15 cellular contexts compared by ENCODE assay signal in the genomic region with DNA sequence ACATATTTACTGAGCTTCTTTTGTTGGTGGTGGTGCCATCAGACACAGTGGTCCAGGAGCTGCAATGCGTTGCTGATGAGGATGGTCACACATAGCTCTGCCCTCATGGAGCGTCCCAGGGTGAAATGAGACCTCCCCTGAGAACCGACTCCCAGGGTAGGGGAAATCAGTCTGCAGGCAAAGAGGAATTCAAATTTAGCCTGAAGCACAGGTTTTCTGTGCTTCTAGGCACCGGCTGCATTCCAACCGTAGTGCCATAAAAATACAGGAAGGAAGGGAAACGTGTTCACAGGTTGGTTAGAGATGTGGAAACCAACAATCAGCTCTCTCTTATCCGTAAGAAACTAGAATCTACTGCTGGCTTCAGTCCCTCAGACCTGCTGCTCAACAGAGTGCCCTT. TPM values are rescaled to one million over a fixed set of nuclear protein-coding genes. Genes with fewer than 3 reads are reported as not detected.
DNase-seq lines count a peak whose midpoint lies in the region; ATAC-seq and TF ChIP-seq lines count a peak whose summit lies in the region.
"Had no signal": no experiment of that assay in that cellular context is flagged by ENCODE, and none has a peak within 500 bp of the region (broad histone marks: within the 10 kb centered on the region; RNA-seq: fewer than 3 reads in every experiment).

No MANE protein-coding gene starts in this region.

- H3K9me3 ChIP-seq in PC-9 (ENCODE audit: insufficient read depth, low read depth), result no peaks in the 10 kb centered on the region
- H3K9me3 ChIP-seq: ascending aorta, neutrophil had no signal

- peak overlapping the region; percentile 30; the same call in 1 of the 2 replicates for H3K27ac ChIP-seq in PC-9
- H3K27ac ChIP-seq: ascending aorta had no signal

- 0 out of 2 replicates have a peak, but pooled peaks cover 7% of the 10 kb centered on the region for H4K20me1 ChIP-seq in PC-9 (ENCODE audit: insufficient read depth)

- H3K4me3 Mint-ChIP-seq in activated CD4-positive, alpha-beta T cell treated with anti-CD3 and anti-CD28 coated beads, Interleukin-2, amount 10 ng/mL, durations not matched to agents 7 days and 5 days, result peak overlapping the region; percentile 69
- H3K4me3 Mint-ChIP-seq in effector memory CD8-positive, alpha-beta T cell, result peak overlapping the region; percentile 80 to 84
- H3K4me3 Mint-ChIP-seq in stimulated activated effector memory CD8-positive, alpha-beta T cell treated with anti-CD3 and anti-CD28 coated beads, Interleukin-12 subunit alpha, Interleukin-12 subunit beta, amount 100 ng/mL, for 72 hours, result peak overlapping the region; percentile 74
- H3K4me3 Mint-ChIP-seq in glutamatergic neuron (ENCODE audit: unreplicated experiment), result no peak overlapping the region
- H3K4me3 Mint-ChIP-seq: endodermal cell had no signal

- no peaks in the 10 kb centered on the region for H3K9me2 ChIP-seq in PC-9 (ENCODE audit: insufficient read depth)

- intact Hi-C loops in PC-9 (cut with micrococcal nuclease; ENCODE audit: unreplicated experiment), result no loop called here

- H3K4me3 ChIP-seq in PC-9, result no peak overlapping the region
- H3K4me3 ChIP-seq: ascending aorta had no signal

- peak overlapping the region; percentile 35 for H3K4me2 ChIP-seq in PC-9

- peak overlapping the region; percentile 92 for H3K27ac Mint-ChIP-seq in activated CD4-positive, alpha-beta T cell treated with anti-CD3 and anti-CD28 coated beads, Interleukin-2, amount 10 ng/mL, durations not matched to agents 7 days and 5 days
- H3K27ac Mint-ChIP-seq in effector memory CD8-positive, alpha-beta T cell, result peak overlapping the region; percentile 92
- H3K27ac Mint-ChIP-seq in stimulated activated effector memory CD8-positive, alpha-beta T cell treated with anti-CD3 and anti-CD28 coated beads, Interleukin-12 subunit alpha, Interleukin-12 subunit beta, amount 100 ng/mL, for 72 hours, result peak overlapping the region; percentile 95
- H3K27ac Mint-ChIP-seq in glutamatergic neuron (ENCODE audit: unreplicated experiment), result no peak overlapping the region
- H3K27ac Mint-ChIP-seq: endodermal cell had no signal

- TF ChIP-seq CTCF in PC-9 (conservative IDR thresholded peaks at IDR 0.05) (no peak), glutamatergic neuron (IDR thresholded peaks at IDR 0.05; ENCODE audit: partially characterized antibody, unreplicated experiment) (no peak)

- POLR2A ChIA-PET in activated CD4-positive, alpha-beta T cell treated with anti-CD3 and anti-CD28 coated beads, Interleukin-2, amount 10 ng/mL, durations not matched to agents 7 days and 5 days (lab: Charles Lee), result no interaction called here
- POLR2A ChIA-PET in PC-9 (lab: Charles Lee; ENCODE audit: unreplicated experiment), result interaction anchor here (0.5 kb wide), 1 partner anchor 14 kb away, joined by 6 read pairs; no protein-coding TSS in a partner anchor

- CTCF ChIA-PET in activated CD4-positive, alpha-beta T cell treated with anti-CD3 and anti-CD28 coated beads, Interleukin-2, amount 10 ng/mL, durations not matched to agents 7 days and 5 days (lab: Charles Lee), result interaction anchor here (0.6 to 2.0 kb wide), 4 partner anchors 12 to 1042 kb away, joined by 3 to 8 read pairs (median 4); no protein-coding TSS in a partner anchor
- CTCF ChIA-PET in PC-9 (lab: Charles Lee), result no interaction called here

- H3K36me3 Mint-ChIP-seq in activated CD4-positive, alpha-beta T cell treated with anti-CD3 and anti-CD28 coated beads, Interleukin-2, amount 10 ng/mL, durations not matched to agents 7 days and 5 days (ENCODE audit: low read depth), result peaks cover 76% of the 10 kb centered on the region
- peaks cover 20% of the 10 kb centered on the region for H3K36me3 Mint-ChIP-seq in effector memory CD8-positive, alpha-beta T cell (ENCODE audit: insufficient read depth)
- H3K36me3 Mint-ChIP-seq in stimulated activated effector memory CD8-positive, alpha-beta T cell treated with anti-CD3 and anti-CD28 coated beads, Interleukin-12 subunit alpha, Interleukin-12 subunit beta, amount 100 ng/mL, for 72 hours, result peaks cover 50% of the 10 kb centered on the region
- H3K36me3 Mint-ChIP-seq in glutamatergic neuron (ENCODE audit: unreplicated experiment), result no peaks in the 10 kb centered on the region

- no peak overlapping the region for H2AFZ ChIP-seq in PC-9

- peaks cover 96% of the 10 kb centered on the region for H3K4me1 Mint-ChIP-seq in activated CD4-positive, alpha-beta T cell treated with anti-CD3 and anti-CD28 coated beads, Interleukin-2, amount 10 ng/mL, durations not matched to agents 7 days and 5 days
- H3K4me1 Mint-ChIP-seq in effector memory CD8-positive, alpha-beta T cell (ENCODE audit: low read depth in 2 of 2), result peaks cover 88 to 98% of the 10 kb centered on the region in 2 donors
- peaks cover 100% of the 10 kb centered on the region for H3K4me1 Mint-ChIP-seq in stimulated activated effector memory CD8-positive, alpha-beta T cell treated with anti-CD3 and anti-CD28 coated beads, Interleukin-12 subunit alpha, Interleukin-12 subunit beta, amount 100 ng/mL, for 72 hours
- H3K4me1 Mint-ChIP-seq in glutamatergic neuron (ENCODE audit: low read depth, unreplicated experiment), result peaks cover 20% of the 10 kb centered on the region

- peaks cover 98% of the 10 kb centered on the region for H3K4me1 ChIP-seq in PC-9 (replicated peaks; ENCODE audit: insufficient read depth)

- ATAC-seq in effector memory CD8-positive, alpha-beta T cell (replicated peaks), result no peak
- no peak for ATAC-seq in stimulated activated effector memory CD8-positive, alpha-beta T cell treated with anti-CD3 and anti-CD28 coated beads, Interleukin-12 subunit alpha, Interleukin-12 subunit beta, amount 100 ng/mL, for 72 hours

- no peak for DNase-seq in activated CD4-positive, alpha-beta T cell treated with anti-CD3 and anti-CD28 coated beads, Interleukin-2, amount 10 ng/mL, durations not matched to agents 7 days and 5 days
- DNase-seq in activated CD4-positive, alpha-beta T cell treated with anti-CD3 and anti-CD28 coated beads, Interleukin-2, amount 50 U/mL, for 1 hour, result no peak
- DNase-seq in PC-9 (no peak), LoVo (ENCODE audit: low spot score) (no peak), NCI-H2029 (lab: John Stamatoyannopoulos, UW) (no peak), glutamatergic neuron (no peak)
- DNase-seq in effector memory CD8-positive, alpha-beta T cell, result no peak
- no peak for DNase-seq in stimulated activated effector memory CD8-positive, alpha-beta T cell treated with anti-CD3 and anti-CD28 coated beads, Interleukin-12 subunit alpha, Interleukin-12 subunit beta, amount 100 ng/mL, for 72 hours (ENCODE audit: low spot score in 2 of 2)
- DNase-seq: ACHN; activated CD8-positive, alpha-beta memory T cell treated with anti-CD3 and anti-CD28 coated beads for 24 hours; endodermal cell; KBM-7; NCI-H2081 had no signal

- no peaks in the 10 kb centered on the region for H3K27me3 Mint-ChIP-seq in activated CD4-positive, alpha-beta T cell treated with anti-CD3 and anti-CD28 coated beads, Interleukin-2, amount 10 ng/mL, durations not matched to agents 7 days and 5 days
- H3K27me3 Mint-ChIP-seq in effector memory CD8-positive, alpha-beta T cell, result no peaks in the 10 kb centered on the region
- H3K27me3 Mint-ChIP-seq in glutamatergic neuron (ENCODE audit: unreplicated experiment), result no peaks in the 10 kb centered on the region

- no peaks in the 10 kb centered on the region for H3K27me3 ChIP-seq in PC-9 (ENCODE audit: insufficient read depth, low read depth)
- H3K27me3 ChIP-seq: ascending aorta, neutrophil had no signal

- H3K9me3 Mint-ChIP-seq in activated CD4-positive, alpha-beta T cell treated with anti-CD3 and anti-CD28 coated beads, Interleukin-2, amount 10 ng/mL, durations not matched to agents 7 days and 5 days, result peaks cover 9% of the 10 kb centered on the region
- H3K9me3 Mint-ChIP-seq in effector memory CD8-positive, alpha-beta T cell, result no peaks in the 10 kb centered on the region
- H3K9me3 Mint-ChIP-seq in stimulated activated effector memory CD8-positive, alpha-beta T cell treated with anti-CD3 and anti-CD28 coated beads, Interleukin-12 subunit alpha, Interleukin-12 subunit beta, amount 100 ng/mL, for 72 hours, result no peaks in the 10 kb centered on the region
- peaks cover 1% of the 10 kb centered on the region for H3K9me3 Mint-ChIP-seq in glutamatergic neuron (ENCODE audit: unreplicated experiment)

- H3K36me3 ChIP-seq in PC-9 (ENCODE audit: low read depth), result peaks cover 27% of the 10 kb centered on the region
- H3K36me3 ChIP-seq: ascending aorta, neutrophil had no signal

- peaks cover 100% of the 10 kb centered on the region for H3K79me2 ChIP-seq in PC-9 (ENCODE audit: low read depth)

- no TSS peak for BruUV-seq in PC-9 (replicated peaks; lab: Mats Ljungman, UMichigan)

- peaks cover 63% of the 10 kb centered on the region for H3F3A ChIP-seq in PC-9 (ENCODE audit: insufficient read depth, low read depth)

RNA-seq across cellular contexts. Expression of gene SMAD3, which starts 19.2 kb away (rescaled TPM):
- 10 to 100 TPM; 81.6 to 83.9 TPM for total RNA-seq in activated CD4-positive, alpha-beta T cell treated with anti-CD3 and anti-CD28 coated beads, Interleukin-2, amount 10 ng/mL, durations not matched to agents 7 days and 5 days
- total RNA-seq in PC-9 (2021) (99.5 and 109 TPM in 2 replicates), glutamatergic neuron (ENCODE audit: unreplicated experiment) (5.0 TPM)

Comparison
In these comparisons a context has a peak if more than half of its experiments do, and no peak if none do; other contexts are left out.
1. RNA of gene SMAD3, which starts 19.2 kb away (total RNA-seq): 99.5 to 109 TPM in PC-9 and 81.6 to 83.9 TPM in activated CD4-positive, alpha-beta T cell treated with anti-CD3 and anti-CD28 coated beads, Interleukin-2, amount 10 ng/mL, durations not matched to agents 7 days and 5 days; 5.0 TPM in glutamatergic neuron (single experiment); every median in the first group is over 10 times any median in the second.